ENCODE assay signal across 21 cellular contexts in genomic region chr18:74050807-74051206, GRCh38.
DNase-seq lines count a peak whose midpoint lies in the region; TF ChIP-seq lines count a peak whose summit lies in the region.
"Had no signal": no experiment of that assay in that cellular context is flagged by ENCODE, and none has a peak within 500 bp of the region (broad histone marks: within the 10 kb centered on the region; RNA-seq: fewer than 3 reads in every experiment).

No MANE protein-coding gene starts in this region.

- H3K27me3 ChIP-seq in dorsolateral prefrontal cortex = no peaks in the 10 kb centered on the region
- H3K27me3 ChIP-seq: BLaER1 had no signal

- TF ChIP-seq CTCF in dorsolateral prefrontal cortex (IDR thresholded peaks at IDR 0.05 in 54 of 56, conservative IDR thresholded peaks at IDR 0.05 in 2 of 56; ENCODE audit: low read depth in 1 of 56, partially characterized antibody in 56 of 56) = peak in 5 of 56 donors; percentile 5 to 35 (median 10)

- DNase-seq in NCI-H748 (lab: John Stamatoyannopoulos, UW; ENCODE audit: unreplicated experiment) = peak; percentile 40
- DNase-seq in NCI-H748 treated with DMSO at 0.1 percent for 48 hours (lab: John Stamatoyannopoulos, UW) = no peak
- peak; percentile 3 for DNase-seq in EH (ENCODE audit: low read depth)
- DNase-seq in dorsolateral prefrontal cortex = peak in 4 of 10 donors; percentile 57 to 77 (median 66)
- DNase-seq in posterior cingulate gyrus = peak in 7 of 10 donors; percentile 38 to 91 (median 54)
- no peak for DNase-seq in GOT3 (lab: John Stamatoyannopoulos, UW)
- no peak for DNase-seq in SKM-1 (lab: John Stamatoyannopoulos, UW; ENCODE audit: unreplicated experiment)
- DNase-seq in DMS 273 treated with DMSO at 0.1 percent for 48 hours (lab: John Stamatoyannopoulos, UW) = no peak
- DNase-seq: 8988T; ACHN; CD4-positive, CD25-positive, alpha-beta regulatory T cell; DMS79; GF-D8; NCI-H1048; NCI-H187 treated with DMSO at 0.1 percent for 48 hours; NCI-H2171 treated with DMSO at 0.1 percent for 48 hours; NCI-H345; NCI-H524; OCI-M1; SK-N-SH had no signal

- H3K4me3 ChIP-seq in dorsolateral prefrontal cortex = no peak overlapping the region
- H3K4me3 ChIP-seq: BLaER1 had no signal

- intact Hi-C loops in dorsolateral prefrontal cortex (cut with DNase I) = no loop called here
- intact Hi-C loops in posterior cingulate gyrus (cut with DNase I) = no loop called here

- peak overlapping the region in 49 of 59 donors; percentile 3 to 83 (median 56) for H3K27ac ChIP-seq in dorsolateral prefrontal cortex
- H3K27ac ChIP-seq: BLaER1 had no signal

Comparison
In these comparisons a context has a peak if more than half of its experiments do, and no peak if none do; other contexts are left out.
1. DNase-seq: peak in NCI-H748 (single experiment), EH (single experiment) and posterior cingulate gyrus (7 of 10); none in NCI-H748 treated with DMSO at 0.1 percent for 48 hours (single experiment), GOT3 (single experiment), SKM-1 (single experiment) and DMS 273 treated with DMSO at 0.1 percent for 48 hours (single experiment).